8 cellular contexts compared by ENCODE assay signal in the genomic region with DNA sequence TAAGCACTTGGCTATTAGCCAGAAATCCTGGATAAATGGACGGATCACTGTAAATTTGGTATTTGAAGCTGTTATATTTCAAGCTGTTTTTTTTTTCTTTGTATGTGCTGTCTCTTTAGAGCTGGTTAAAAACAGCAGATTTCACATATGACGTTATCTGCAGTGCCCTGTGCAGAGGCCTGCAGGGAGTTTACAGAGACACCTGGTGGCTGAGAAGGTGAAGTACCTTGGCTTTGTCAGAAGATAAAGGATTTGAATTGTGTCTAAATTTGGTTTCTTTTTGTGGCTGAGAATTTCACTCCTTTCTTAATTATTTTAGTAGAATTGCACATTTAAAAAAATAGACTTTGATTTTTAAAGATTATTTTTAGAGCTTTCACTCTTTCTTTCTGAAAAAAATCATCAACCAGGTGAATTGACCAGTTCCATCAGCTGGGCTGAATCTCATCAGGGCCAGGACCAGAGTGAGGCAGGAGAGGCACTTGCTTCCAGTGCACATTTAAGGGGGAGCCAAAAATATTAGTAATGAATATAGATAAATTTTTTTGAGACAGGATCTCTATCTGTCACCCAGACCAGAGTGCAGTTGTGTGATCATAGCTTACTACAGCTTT. TPM values are rescaled to one million over a fixed set of nuclear protein-coding genes. Genes with fewer than 3 reads are reported as not detected.
DNase-seq lines count a peak whose midpoint lies in the region; ATAC-seq and TF ChIP-seq lines count a peak whose summit lies in the region.

No MANE protein-coding gene starts in this region.

- H3K9me3 Mint-ChIP-seq in activated CD8-positive, alpha-beta T cell treated with anti-CD3 and anti-CD28 coated beads for 36 hours, result no peaks in the 10 kb centered on the region
- H3K9me3 Mint-ChIP-seq in neural crest cell, result no peaks in the 10 kb centered on the region

- H3K36me3 Mint-ChIP-seq in activated CD8-positive, alpha-beta T cell treated with anti-CD3 and anti-CD28 coated beads for 36 hours (ENCODE audit: low read depth), result no peaks in the 10 kb centered on the region
- no peaks in the 10 kb centered on the region for H3K36me3 Mint-ChIP-seq in neural crest cell (ENCODE audit: low read depth)

- peaks cover 3% of the 10 kb centered on the region for H3K27me3 Mint-ChIP-seq in activated CD8-positive, alpha-beta T cell treated with anti-CD3 and anti-CD28 coated beads for 36 hours
- H3K27me3 Mint-ChIP-seq in neural crest cell (ENCODE audit: low read depth), result no peaks in the 10 kb centered on the region

- CTCF ChIA-PET in activated CD8-positive, alpha-beta T cell treated with anti-CD3 and anti-CD28 coated beads for 36 hours (lab: Charles Lee), result interaction anchor here (0.6 to 3.0 kb wide), 73 partner anchors 8 to 512 kb away, joined by 3 to 49 read pairs (median 4); a partner anchor contains a TSS

- POLR2A ChIA-PET in activated CD8-positive, alpha-beta T cell treated with anti-CD3 and anti-CD28 coated beads for 36 hours (lab: Charles Lee), result interaction anchor here (0.6 to 1.2 kb wide), 5 partner anchors 12 to 269 kb away, joined by 3 to 4 read pairs (median 3); a partner anchor contains a TSS

- H3K27ac Mint-ChIP-seq in activated CD8-positive, alpha-beta T cell treated with anti-CD3 and anti-CD28 coated beads for 36 hours, result peak overlapping the region; percentile 36
- no peak overlapping the region for H3K27ac Mint-ChIP-seq in neural crest cell (ENCODE audit: unreplicated experiment)

- no peak overlapping the region for H3K4me3 Mint-ChIP-seq in activated CD8-positive, alpha-beta T cell treated with anti-CD3 and anti-CD28 coated beads for 36 hours
- H3K4me3 Mint-ChIP-seq in neural crest cell, result no peak overlapping the region

- intact Hi-C loops in activated CD8-positive, alpha-beta T cell treated with anti-CD3 and anti-CD28 coated beads for 36 hours (cut with micrococcal nuclease), result no loop called here

- TF ChIP-seq CTCF in activated CD8-positive, alpha-beta T cell treated with anti-CD3 and anti-CD28 coated beads for 36 hours (IDR thresholded peaks at IDR 0.05), result peak; percentile 94
- TF ChIP-seq CTCF in epithelial cell of proximal tubule (conservative IDR thresholded peaks at IDR 0.05; ENCODE audit: low read depth, low read length) (peak; percentile 93), neural crest cell (conservative IDR thresholded peaks at IDR 0.05) (peak; percentile 93)

- H3K4me1 Mint-ChIP-seq in activated CD8-positive, alpha-beta T cell treated with anti-CD3 and anti-CD28 coated beads for 36 hours (ENCODE audit: low read depth), result peaks cover 35% of the 10 kb centered on the region
- peaks cover 31% of the 10 kb centered on the region for H3K4me1 Mint-ChIP-seq in neural crest cell

- no peak overlapping the region for H3K4me3 ChIP-seq in epithelial cell of proximal tubule (ENCODE audit: low read depth, low read length)

- DNase-seq in D341Med (ENCODE audit: low spot score) (peak; percentile 80), NCI-H526 treated with DMSO at 0.1 percent for 48 hours (lab: John Stamatoyannopoulos, UW) (peak; percentile 27), epithelial cell of proximal tubule (ENCODE audit: low read depth) (no peak), neural crest cell (ENCODE audit: low read depth, low spot score) (no peak), foreskin melanocyte (no peak)
- DNase-seq in activated CD8-positive, alpha-beta T cell treated with anti-CD3 and anti-CD28 coated beads for 36 hours, result peak; percentile 77

- ATAC-seq in GM19452 (IDR thresholded peaks at IDR 0.05; ENCODE audit: unreplicated experiment) (peak; percentile 92), HG03460 (IDR thresholded peaks at IDR 0.05; ENCODE audit: unreplicated experiment) (peak; percentile 92)
- peak; percentile 98 for ATAC-seq in activated CD8-positive, alpha-beta T cell treated with anti-CD3 and anti-CD28 coated beads for 36 hours

RNA-seq across cellular contexts. Expression of a gene that starts 9.6 kb away (rescaled TPM):
- total RNA-seq in activated CD8-positive, alpha-beta T cell treated with anti-CD3 and anti-CD28 coated beads for 36 hours, result under 1 TPM; 0.11 to 0.38 TPM
- not detected in 2 replicates for total RNA-seq in epithelial cell of proximal tubule
- not detected in 2 replicates for total RNA-seq in neural crest cell

Comparison
In these comparisons a context has a peak if more than half of its experiments do, and no peak if none do; other contexts are left out.
1. DNase-seq: peak in D341Med (single experiment), NCI-H526 treated with DMSO at 0.1 percent for 48 hours (single experiment) and activated CD8-positive, alpha-beta T cell treated with anti-CD3 and anti-CD28 coated beads for 36 hours (single experiment); none in epithelial cell of proximal tubule (single experiment), neural crest cell (single experiment) and foreskin melanocyte (single experiment).
2. Peak in every context shown above with its lines, with median percentiles within 50 percentile points of each other: ATAC-seq and CTCF ChIP-seq.